In the genomic region with DNA sequence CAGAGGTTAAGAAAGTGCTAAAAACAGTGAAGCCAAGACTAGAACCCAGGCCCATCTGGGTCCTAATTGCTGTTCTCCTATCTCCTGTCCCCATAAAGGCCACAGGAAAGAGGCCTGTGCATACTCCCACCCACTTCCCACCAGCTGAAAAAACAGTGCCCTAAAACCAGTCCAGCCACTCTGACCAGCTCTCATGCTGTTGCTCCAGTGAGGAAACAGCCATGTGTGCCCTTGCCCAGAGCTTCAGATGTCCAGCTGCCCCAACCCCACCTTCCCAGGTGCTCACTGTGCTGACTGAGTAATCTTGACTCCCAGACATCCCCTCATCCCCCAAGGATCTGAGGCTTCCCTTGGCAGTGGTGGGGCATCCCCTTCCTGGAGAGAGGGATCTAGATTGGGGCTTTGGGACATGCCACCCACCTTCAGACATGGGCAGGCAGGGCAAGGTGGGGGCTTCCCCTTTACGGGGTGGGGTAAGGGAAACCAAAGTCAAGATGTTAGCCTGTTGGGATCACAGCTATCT, we compare ENCODE assay signal across 22 cellular contexts. TPM values are rescaled to one million over a fixed set of nuclear protein-coding genes. Genes with fewer than 3 reads are reported as not detected.
"Had no signal": no experiment of that assay in that cellular context is flagged by ENCODE, and none has a peak within 500 bp of the region (broad histone marks: within the 10 kb centered on the region; RNA-seq: fewer than 3 reads in every experiment).

No MANE protein-coding gene starts in this region.

- H3K4me1 Mint-ChIP-seq: T-helper 17 cell had no signal

- H3K4me3 Mint-ChIP-seq: activated CD4-positive, alpha-beta T cell treated with anti-CD3 and anti-CD28 coated beads, Interleukin-2, amount 10 ng/mL, durations not matched to agents 7 days and 5 days; activated T-cell treated with anti-CD3 and anti-CD28 coated beads, Interleukin-2, amount 50 U/mL, for 72 hours; stimulated activated effector memory CD8-positive, alpha-beta T cell treated with anti-CD3 and anti-CD28 coated beads, Interleukin-12 subunit alpha, Interleukin-12 subunit beta, amount 100 ng/mL, for 72 hours; T-helper 17 cell had no signal

- H2AFZ ChIP-seq: hepatocyte had no signal

- H3K27me3 ChIP-seq: colonic mucosa, hepatocyte, ovary, vagina had no signal

- H3K27ac ChIP-seq: colonic mucosa, esophagus muscularis mucosa, hepatocyte, ovary, vagina had no signal

- H3K9me3 Mint-ChIP-seq: activated CD4-positive, alpha-beta T cell treated with anti-CD3 and anti-CD28 coated beads, Interleukin-2, amount 10 ng/mL, durations not matched to agents 7 days and 5 days; activated naive CD4-positive, alpha-beta T cell treated with anti-CD3 and anti-CD28 coated beads, Interleukin-2, amount 50 U/mL, for 72 hours; activated T-cell treated with anti-CD3 and anti-CD28 coated beads, Interleukin-2, amount 50 U/mL, for 72 hours; stimulated activated effector memory CD8-positive, alpha-beta T cell treated with anti-CD3 and anti-CD28 coated beads, Interleukin-12 subunit alpha, Interleukin-12 subunit beta, amount 100 ng/mL, for 72 hours had no signal

- H3K27me3 Mint-ChIP-seq: activated CD4-positive, alpha-beta T cell treated with anti-CD3 and anti-CD28 coated beads, Interleukin-2, amount 10 ng/mL, durations not matched to agents 7 days and 5 days; T-helper 17 cell had no signal

- DNase-seq: activated CD4-positive, alpha-beta T cell treated with anti-CD3 and anti-CD28 coated beads, Interleukin-2, amount 10 ng/mL, durations not matched to agents 7 days and 5 days; activated CD4-positive, CD25-positive, alpha-beta regulatory T cell; activated CD8-positive, alpha-beta memory T cell treated with anti-CD3 and anti-CD28 coated beads, Interleukin-2, amount 50 U/mL, for 48 hours; activated gamma-delta T cell; activated T-cell treated with anti-CD3 and anti-CD28 coated beads, Interleukin-2, amount 50 U/mL, for 72 hours; amniotic stem cell; caudate nucleus; colonic mucosa; islet precursor cell; mesendoderm; ovary; stimulated activated CD4-positive, alpha-beta T cell treated with anti-CD3 and anti-CD28 coated beads, Interleukin-12 subunit alpha, Interleukin-12 subunit beta, amount 100 ng/mL, for 4 hours; stimulated activated CD4-positive, alpha-beta T cell treated with anti-CD3 and anti-CD28 coated beads, Interleukin-2, amount 100 ng/mL, for 24 hours; T-helper 17 cell had no signal

- H3K4me3 ChIP-seq: colonic mucosa, esophagus muscularis mucosa, hepatocyte, ovary, vagina had no signal

- H3K36me3 ChIP-seq: colonic mucosa, esophagus muscularis mucosa, ovary, vagina had no signal

- H3K27ac Mint-ChIP-seq: activated CD4-positive, alpha-beta T cell treated with anti-CD3 and anti-CD28 coated beads, Interleukin-2, amount 10 ng/mL, durations not matched to agents 7 days and 5 days; stimulated activated effector memory CD8-positive, alpha-beta T cell treated with anti-CD3 and anti-CD28 coated beads, Interleukin-12 subunit alpha, Interleukin-12 subunit beta, amount 100 ng/mL, for 72 hours; T-helper 17 cell had no signal

- H3K9me3 ChIP-seq: colonic mucosa, esophagus muscularis mucosa, ovary, vagina had no signal

- H3K4me2 ChIP-seq: hepatocyte had no signal

- ATAC-seq: activated naive CD4-positive, alpha-beta T cell treated with anti-CD3 and anti-CD28 coated beads, Interleukin-2, amount 50 U/mL, for 72 hours; activated T-cell treated with anti-CD3 and anti-CD28 coated beads, Interleukin-2, amount 50 U/mL, for 72 hours; left lobe of liver; stimulated activated effector memory CD8-positive, alpha-beta T cell treated with anti-CD3 and anti-CD28 coated beads, Interleukin-12 subunit alpha, Interleukin-12 subunit beta, amount 100 ng/mL, for 72 hours; T-helper 17 cell had no signal

RNA-seq across cellular contexts. Expression of gene KCNK5, which starts 28.7 kb away (rescaled TPM):
- total RNA-seq: glomerular endothelial cell had no signal
- polyA plus RNA-seq: neural cell had no signal
